1 cellular context compared by ENCODE assay signal in the genomic region with DNA sequence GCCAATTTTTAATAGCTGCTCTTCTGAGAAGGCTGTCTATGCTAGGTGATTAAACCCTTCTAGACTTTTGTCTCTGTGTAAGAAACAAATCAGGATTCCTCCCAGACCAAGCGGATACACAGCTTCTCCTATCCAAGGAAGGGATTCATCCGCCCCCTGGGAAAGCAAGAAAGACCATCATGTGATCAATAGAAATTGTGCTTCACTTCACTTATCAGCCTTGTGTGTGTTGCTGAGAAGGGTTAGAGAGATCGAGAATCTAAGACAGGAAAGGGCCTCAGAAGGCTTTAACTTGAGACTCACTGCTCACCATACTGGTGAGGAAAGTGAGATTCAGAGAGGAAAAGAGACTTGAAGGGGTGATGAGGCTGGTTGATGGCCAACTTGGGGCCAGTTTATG.
TF ChIP-seq lines count a peak whose summit lies in the region.

No MANE protein-coding gene starts in this region.

TF ChIP-seq in endothelial cell of umbilical vein, 7 proteins besides CTCF, POLR2A, EP300 and RAD21 (continued from another document):
- no peak for TF ChIP-seq MAX (IDR thresholded peaks at IDR 0.05; ENCODE audit: insufficient read depth, insufficient read length)
- TF ChIP-seq FOS (IDR thresholded peaks at IDR 0.05; ENCODE audit: borderline replicate concordance, insufficient read depth, low read length) = no peak
- no peak for TF ChIP-seq MYC (IDR thresholded peaks at IDR 0.05; ENCODE audit: low read depth, low read length)
- TF ChIP-seq GATA2 (IDR thresholded peaks at IDR 0.05; ENCODE audit: insufficient read depth, insufficient read length, low read depth, low read length) = no peak
